ENCODE assay signal across 13 cellular contexts in the genomic region with DNA sequence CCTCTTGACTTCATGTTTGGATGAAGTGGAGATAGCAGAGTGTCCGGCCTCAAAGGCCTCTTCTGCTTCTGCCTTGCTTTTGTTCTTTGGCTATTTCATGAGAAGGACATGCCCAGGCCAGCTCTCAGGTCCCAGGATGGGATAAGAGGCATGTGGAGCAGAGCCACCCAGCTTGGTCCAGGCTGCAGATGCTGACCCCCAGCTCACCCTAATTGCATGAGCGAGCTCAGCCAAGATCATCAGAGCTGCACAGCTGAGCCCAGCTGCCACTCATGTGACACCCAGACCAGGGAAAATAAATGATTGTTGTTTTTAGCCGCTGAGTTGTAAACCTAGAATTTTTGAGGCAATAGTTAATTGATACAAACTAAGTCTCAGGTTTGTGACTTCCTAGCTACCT.
"Had no signal": no experiment of that assay in that cellular context is flagged by ENCODE, and none has a peak within 500 bp of the region (broad histone marks: within the 10 kb centered on the region; RNA-seq: fewer than 3 reads in every experiment).

No MANE protein-coding gene starts in this region.

- H3K4me1 ChIP-seq: suprapubic skin had no signal

- H3K4me3 ChIP-seq: suprapubic skin, upper lobe of left lung had no signal

- ATAC-seq: activated T-helper 17 cell treated with anti-CD3 and anti-CD28 coated beads, Interleukin-2, amount 50 U/mL, for 72 hours; effector memory CD8-positive, alpha-beta T cell; stimulated activated naive CD8-positive, alpha-beta T cell treated with anti-CD3 and anti-CD28 coated beads, Interleukin-15, Interleukin-2, amounts not matched to agents 100 U/mL and 50 U/mL, for 24 hours had no signal

- H3K27ac ChIP-seq: suprapubic skin, upper lobe of left lung had no signal

- H3K27me3 ChIP-seq: suprapubic skin, upper lobe of left lung had no signal

- H3K36me3 ChIP-seq: suprapubic skin, upper lobe of left lung had no signal

- DNase-seq: activated B cell treated with CpG ODN at 0.5 μM for 24 hours; activated CD4-positive, alpha-beta T cell treated with anti-CD3 and anti-CD28 coated beads, Interleukin-2, amount 50 U/mL, for 1 hour; activated naive CD4-positive, alpha-beta T cell treated with anti-CD3 and anti-CD28 coated beads for 36 hours; activated T-cell treated with anti-CD3 and anti-CD28 coated beads for 4 hours; caudate nucleus; effector memory CD8-positive, alpha-beta T cell; left cardiac atrium; stimulated activated CD4-positive, alpha-beta T cell treated with anti-CD3 and anti-CD28 coated beads, Interleukin-4, amount 100 ng/mL, for 1 hour; stimulated activated CD8-positive, alpha-beta memory T cell treated with anti-CD3 and anti-CD28 coated beads, Interleukin-4, amount 100 ng/mL, for 48 hours; stimulated activated naive CD8-positive, alpha-beta T cell treated with anti-CD3 and anti-CD28 coated beads, Interleukin-15, Interleukin-2, amounts not matched to agents 100 U/mL and 50 U/mL, for 24 hours; upper lobe of left lung had no signal

- H3K9me3 ChIP-seq: suprapubic skin, upper lobe of left lung had no signal
